9 cellular contexts compared by ENCODE assay signal in genomic region chr3:127483902-127484591, GRCh38.
DNase-seq lines count a peak whose midpoint lies in the region; ATAC-seq lines count a peak whose summit lies in the region.
"Had no signal": no experiment of that assay in that cellular context is flagged by ENCODE, and none has a peak within 500 bp of the region (broad histone marks: within the 10 kb centered on the region; RNA-seq: fewer than 3 reads in every experiment).

No MANE protein-coding gene starts in this region.

- H3K36me3 Mint-ChIP-seq in activated CD4-positive, alpha-beta T cell treated with anti-CD3 and anti-CD28 coated beads, Interleukin-2, amount 10 ng/mL, durations not matched to agents 24 days and 14 days (ENCODE audit: low read depth): no peaks in the 10 kb centered on the region
- no peaks in the 10 kb centered on the region for H3K36me3 Mint-ChIP-seq in activated T-cell treated with anti-CD3 and anti-CD28 coated beads, Interleukin-2, amount 50 U/mL, for 72 hours (ENCODE audit: insufficient read depth in 2 of 2)
- H3K36me3 Mint-ChIP-seq in stimulated activated memory B cell treated with anti-CD40 and anti-IgM and Interleukin-4, amounts not matched to agents 10 μg/mL and 1 μg/mL and 100 μg/mL, for 72 hours: no peaks in the 10 kb centered on the region

- ATAC-seq in HG03103 (IDR thresholded peaks at IDR 0.05; ENCODE audit: low read depth, unreplicated experiment) (peak; percentile 82), GM21390 (IDR thresholded peaks at IDR 0.05; ENCODE audit: unreplicated experiment) (no peak)
- peak; percentile 79 to 84 for ATAC-seq in activated T-cell treated with anti-CD3 and anti-CD28 coated beads, Interleukin-2, amount 50 U/mL, for 72 hours (replicated peaks in 1 of 2)
- ATAC-seq in stimulated activated memory B cell treated with anti-CD40 and anti-IgM and Interleukin-4, amounts not matched to agents 10 μg/mL and 1 μg/mL and 100 μg/mL, for 72 hours: peak; percentile 80

- peaks cover 22% of the 10 kb centered on the region for H3K4me1 Mint-ChIP-seq in activated CD4-positive, alpha-beta T cell treated with anti-CD3 and anti-CD28 coated beads, Interleukin-2, amount 10 ng/mL, durations not matched to agents 24 days and 14 days
- H3K4me1 Mint-ChIP-seq in activated T-cell treated with anti-CD3 and anti-CD28 coated beads, Interleukin-2, amount 50 U/mL, for 72 hours (ENCODE audit: low read depth): peaks cover 39% of the 10 kb centered on the region
- no peaks in the 10 kb centered on the region for H3K4me1 Mint-ChIP-seq in stimulated activated memory B cell treated with anti-CD40 and anti-IgM and Interleukin-4, amounts not matched to agents 10 μg/mL and 1 μg/mL and 100 μg/mL, for 72 hours

- intact Hi-C loops in activated CD4-positive, alpha-beta T cell treated with anti-CD3 and anti-CD28 coated beads, Interleukin-2, amount 10 ng/mL, durations not matched to agents 24 days and 14 days (cut with micrococcal nuclease): no loop called here

- peak; percentile 85 for DNase-seq in activated CD4-positive, alpha-beta T cell treated with anti-CD3 and anti-CD28 coated beads, Interleukin-2, amount 10 ng/mL, durations not matched to agents 24 days and 14 days
- no peak for DNase-seq in activated CD4-positive, alpha-beta T cell treated with anti-CD3 and anti-CD28 coated beads for 4 hours
- DNase-seq in activated T-cell treated with anti-CD3 and anti-CD28 coated beads, Interleukin-2, amount 50 U/mL, for 72 hours: peak; percentile 86 to 93
- DNase-seq in NCI-H1436 treated with DMSO at 0.1 percent for 48 hours (lab: John Stamatoyannopoulos, UW) (no peak), NCI-H526 treated with DMSO at 0.1 percent for 48 hours (lab: John Stamatoyannopoulos, UW) (no peak)
- DNase-seq: ACHN had no signal

- peak overlapping the region; percentile 42 for H3K27ac Mint-ChIP-seq in activated CD4-positive, alpha-beta T cell treated with anti-CD3 and anti-CD28 coated beads, Interleukin-2, amount 10 ng/mL, durations not matched to agents 24 days and 14 days
- peak overlapping the region; percentile 81 for H3K27ac Mint-ChIP-seq in activated T-cell treated with anti-CD3 and anti-CD28 coated beads, Interleukin-2, amount 50 U/mL, for 72 hours
- peak overlapping the region; percentile 1 for H3K27ac Mint-ChIP-seq in stimulated activated memory B cell treated with anti-CD40 and anti-IgM and Interleukin-4, amounts not matched to agents 10 μg/mL and 1 μg/mL and 100 μg/mL, for 72 hours

- H3K27me3 Mint-ChIP-seq in activated CD4-positive, alpha-beta T cell treated with anti-CD3 and anti-CD28 coated beads, Interleukin-2, amount 10 ng/mL, durations not matched to agents 24 days and 14 days: peaks cover 12% of the 10 kb centered on the region
- H3K27me3 Mint-ChIP-seq in activated T-cell treated with anti-CD3 and anti-CD28 coated beads, Interleukin-2, amount 50 U/mL, for 72 hours (ENCODE audit: low read depth): peaks cover 70% of the 10 kb centered on the region
- peaks cover 61% of the 10 kb centered on the region for H3K27me3 Mint-ChIP-seq in stimulated activated memory B cell treated with anti-CD40 and anti-IgM and Interleukin-4, amounts not matched to agents 10 μg/mL and 1 μg/mL and 100 μg/mL, for 72 hours

- H3K9me3 Mint-ChIP-seq in activated CD4-positive, alpha-beta T cell treated with anti-CD3 and anti-CD28 coated beads, Interleukin-2, amount 10 ng/mL, durations not matched to agents 24 days and 14 days: no peaks in the 10 kb centered on the region
- H3K9me3 Mint-ChIP-seq in activated T-cell treated with anti-CD3 and anti-CD28 coated beads, Interleukin-2, amount 50 U/mL, for 72 hours: no peaks in the 10 kb centered on the region
- H3K9me3 Mint-ChIP-seq in stimulated activated memory B cell treated with anti-CD40 and anti-IgM and Interleukin-4, amounts not matched to agents 10 μg/mL and 1 μg/mL and 100 μg/mL, for 72 hours: no peaks in the 10 kb centered on the region

- H3K4me3 Mint-ChIP-seq in activated CD4-positive, alpha-beta T cell treated with anti-CD3 and anti-CD28 coated beads, Interleukin-2, amount 10 ng/mL, durations not matched to agents 24 days and 14 days: peak overlapping the region; percentile 11
- peak overlapping the region; percentile 56 to 67 for H3K4me3 Mint-ChIP-seq in activated T-cell treated with anti-CD3 and anti-CD28 coated beads, Interleukin-2, amount 50 U/mL, for 72 hours
- H3K4me3 Mint-ChIP-seq in stimulated activated memory B cell treated with anti-CD40 and anti-IgM and Interleukin-4, amounts not matched to agents 10 μg/mL and 1 μg/mL and 100 μg/mL, for 72 hours: no peak overlapping the region

Comparison
In these comparisons a context has a peak if more than half of its experiments do, and no peak if none do; other contexts are left out.
1. DNase-seq: peak in activated CD4-positive, alpha-beta T cell treated with anti-CD3 and anti-CD28 coated beads, Interleukin-2, amount 10 ng/mL, durations not matched to agents 24 days and 14 days (single experiment) and activated T-cell treated with anti-CD3 and anti-CD28 coated beads, Interleukin-2, amount 50 U/mL, for 72 hours (2 of 2); none in activated CD4-positive, alpha-beta T cell treated with anti-CD3 and anti-CD28 coated beads for 4 hours (0 of 2), NCI-H1436 treated with DMSO at 0.1 percent for 48 hours (single experiment) and NCI-H526 treated with DMSO at 0.1 percent for 48 hours (single experiment).
2. H3K27ac Mint-ChIP-seq: peak in every context shown above with its lines; median percentile 81 in activated T-cell treated with anti-CD3 and anti-CD28 coated beads, Interleukin-2, amount 50 U/mL, for 72 hours; 42 in activated CD4-positive, alpha-beta T cell treated with anti-CD3 and anti-CD28 coated beads, Interleukin-2, amount 10 ng/mL, durations not matched to agents 24 days and 14 days; 1 in stimulated activated memory B cell treated with anti-CD40 and anti-IgM and Interleukin-4, amounts not matched to agents 10 μg/mL and 1 μg/mL and 100 μg/mL, for 72 hours.